Comparison of ENCODE assay signal across 9 cellular contexts in genomic region chr10:88064608-88065383, GRCh38.
A peak's percentile ranks its signal among the peaks of the same experiment; 100 is the strongest.
DNase-seq lines count a peak whose midpoint lies in the region; ATAC-seq and TF ChIP-seq lines count a peak whose summit lies in the region.
"Had no signal": no experiment of that assay in that cellular context is flagged by ENCODE, and none has a peak within 500 bp of the region (broad histone marks: within the 10 kb centered on the region; RNA-seq: fewer than 3 reads in every experiment).

No MANE protein-coding gene starts in this region.

- no peak overlapping the region for H3K4me3 ChIP-seq in AG04450 (ENCODE audit: low read depth, low read length)
- H3K4me3 ChIP-seq in esophagus squamous epithelium, result no peak overlapping the region
- H3K4me3 ChIP-seq: breast epithelium had no signal

- H3K27ac ChIP-seq in AG04450 (ENCODE audit: low read depth, low read length) (no peak overlapping the region), esophagus squamous epithelium (peak overlapping the region in 3 of 4 donors; percentile 0 to 77 (median 64)), RWPE1 (no peak overlapping the region)

- POLR2A ChIA-PET in AG04450 (lab: Yijun Ruan, JAX) (no interaction called here), RWPE1 (lab: Yijun Ruan, JAX; ENCODE audit: low non-redundant PET) (no interaction called here)

- no peaks in the 10 kb centered on the region for H3K36me3 ChIP-seq in esophagus squamous epithelium
- H3K36me3 ChIP-seq: breast epithelium had no signal

- TF ChIP-seq POLR2A in GM18526 (IDR thresholded peaks at IDR 0.05; ENCODE audit: extremely low read depth, insufficient read length), result peak; percentile 5
- no peak for TF ChIP-seq POLR2A in esophagus squamous epithelium (IDR thresholded peaks at IDR 0.05)

- intact Hi-C loops in esophagus squamous epithelium (cut with DNase I), result no loop called here

- peak; percentile 41 for ATAC-seq in HG02973 (IDR thresholded peaks at IDR 0.05; ENCODE audit: unreplicated experiment)
- ATAC-seq in stimulated activated naive CD8-positive, alpha-beta T cell treated with anti-CD3 and anti-CD28 coated beads, Interleukin-15, Interleukin-2, amounts not matched to agents 100 U/mL and 50 U/mL, for 24 hours, result peak; percentile 63

- H3K4me1 ChIP-seq in esophagus squamous epithelium, result peaks cover 9 to 28% (median 16%) of the 10 kb centered on the region in 3 donors

- TF ChIP-seq CTCF in AG04450 (IDR thresholded peaks at IDR 0.05; ENCODE audit: low read depth, low read length) (no peak), esophagus squamous epithelium (IDR thresholded peaks at IDR 0.05) (no peak), RWPE1 (conservative IDR thresholded peaks at IDR 0.05; ENCODE audit: low read depth) (no peak)

- peak; percentile 53 for DNase-seq in AG04450 (ENCODE audit: low read depth, low spot score)
- peak; percentile 63 for DNase-seq in RPMI8226
- DNase-seq in esophagus squamous epithelium (lab: John Stamatoyannopoulos, UW), result no peak
- peak; percentile 31 for DNase-seq in stimulated activated naive CD8-positive, alpha-beta T cell treated with anti-CD3 and anti-CD28 coated beads, Interleukin-15, Interleukin-2, amounts not matched to agents 100 U/mL and 50 U/mL, for 24 hours
- DNase-seq in RWPE1 (ENCODE audit: low spot score), result no peak
- no peak for DNase-seq in middle frontal gyrus (ENCODE audit: extremely low spot score, low spot score)

- CTCF ChIA-PET in AG04450 (lab: Charles Lee) (no interaction called here), RWPE1 (lab: Yijun Ruan, JAX) (interaction anchor here (0.6 kb wide), 1 partner anchor 17 kb away, joined by 5 read pairs; no protein-coding TSS in a partner anchor)

- H3K9me3 ChIP-seq in AG04450 (ENCODE audit: control insufficient read depth, insufficient read depth, low read length) (no peaks in the 10 kb centered on the region), esophagus squamous epithelium (no peaks in the 10 kb centered on the region)
- H3K9me3 ChIP-seq: breast epithelium had no signal

- H3K27me3 ChIP-seq in AG04450 (ENCODE audit: control insufficient read depth, insufficient read depth, low read length) (no peaks in the 10 kb centered on the region), esophagus squamous epithelium (no peaks in the 10 kb centered on the region)
- H3K27me3 ChIP-seq: breast epithelium had no signal

- 70 to 75% methylated on average over 5 of the region's 5 CpGs for WGBS in esophagus squamous epithelium, 2 donors

Comparison
In these comparisons a context has a peak if more than half of its experiments do, and no peak if none do; other contexts are left out.
1. DNase-seq: peak in AG04450 (single experiment), RPMI8226 (single experiment) and stimulated activated naive CD8-positive, alpha-beta T cell treated with anti-CD3 and anti-CD28 coated beads, Interleukin-15, Interleukin-2, amounts not matched to agents 100 U/mL and 50 U/mL, for 24 hours (single experiment); none in esophagus squamous epithelium (single experiment), RWPE1 (single experiment) and middle frontal gyrus (single experiment).
2. H3K27ac ChIP-seq: peak in esophagus squamous epithelium (3 of 4); none in AG04450 (single experiment) and RWPE1 (single experiment).